ENCODE assay signal across 10 cellular contexts in genomic region chr3:52108302-52109232, GRCh38. TPM values are rescaled to one million over a fixed set of nuclear protein-coding genes. Genes with fewer than 3 reads are reported as not detected.
A peak's percentile ranks its signal among the peaks of the same experiment; 100 is the strongest.
DNase-seq lines count a peak whose midpoint lies in the region; ATAC-seq and TF ChIP-seq lines count a peak whose summit lies in the region.
"Had no signal": no experiment of that assay in that cellular context is flagged by ENCODE, and none has a peak within 500 bp of the region (broad histone marks: within the 10 kb centered on the region; RNA-seq: fewer than 3 reads in every experiment).

No MANE protein-coding gene starts in this region.

- POLR2A ChIA-PET in activated CD8-positive, alpha-beta T cell treated with anti-CD3 and anti-CD28 coated beads, Interleukin-2, amount 10 ng/mL, durations not matched to agents 7 days and 5 days (lab: Charles Lee) = no interaction called here

- peaks cover 34% of the 10 kb centered on the region for H3K36me3 Mint-ChIP-seq in activated CD8-positive, alpha-beta T cell treated with anti-CD3 and anti-CD28 coated beads, Interleukin-2, amount 10 ng/mL, durations not matched to agents 7 days and 5 days (ENCODE audit: low read depth)

- no peak overlapping the region for H3K4me3 Mint-ChIP-seq in activated CD8-positive, alpha-beta T cell treated with anti-CD3 and anti-CD28 coated beads, Interleukin-2, amount 10 ng/mL, durations not matched to agents 7 days and 5 days

- no peak for ATAC-seq in activated CD8-positive, alpha-beta T cell treated with anti-CD3 and anti-CD28 coated beads, Interleukin-2, amount 10 ng/mL, durations not matched to agents 7 days and 5 days
- no peak for ATAC-seq in HG02759 (IDR thresholded peaks at IDR 0.05; ENCODE audit: unreplicated experiment)
- ATAC-seq: HCT116 had no signal

- no peak overlapping the region for H3K4me3 ChIP-seq in fibroblast of villous mesenchyme (ENCODE audit: low read depth, low read length)
- no peak overlapping the region for H3K4me3 ChIP-seq in ascending aorta

- H3K27me3 Mint-ChIP-seq in activated CD8-positive, alpha-beta T cell treated with anti-CD3 and anti-CD28 coated beads, Interleukin-2, amount 10 ng/mL, durations not matched to agents 7 days and 5 days (ENCODE audit: low read depth) = no peaks in the 10 kb centered on the region

- no peaks in the 10 kb centered on the region for H3K9me3 Mint-ChIP-seq in activated CD8-positive, alpha-beta T cell treated with anti-CD3 and anti-CD28 coated beads, Interleukin-2, amount 10 ng/mL, durations not matched to agents 7 days and 5 days (ENCODE audit: insufficient read depth)

- H3K27ac ChIP-seq in ascending aorta = no peak overlapping the region

- H3K9me3 ChIP-seq in ascending aorta = no peaks in the 10 kb centered on the region

- peaks cover 0 to 4% of the 10 kb centered on the region in 2 donors for H3K4me1 ChIP-seq in ascending aorta

- H3K36me3 ChIP-seq in ascending aorta = no peaks in the 10 kb centered on the region

- peak; percentile 27 for DNase-seq in CD1c-positive myeloid dendritic cell (ENCODE audit: extremely low spot score)
- DNase-seq in NOMO-1 (lab: John Stamatoyannopoulos, UW; ENCODE audit: unreplicated experiment in 2 of 2) = peak; percentile 10 to 71
- DNase-seq in fibroblast of villous mesenchyme (ENCODE audit: low read depth) = peak; percentile 68
- DNase-seq in occipital lobe (lab: John Stamatoyannopoulos, UW) = peak; percentile 43
- no peak for DNase-seq in activated CD8-positive, alpha-beta T cell treated with anti-CD3 and anti-CD28 coated beads, Interleukin-2, amount 10 ng/mL, durations not matched to agents 7 days and 5 days
- DNase-seq in ascending aorta (ENCODE audit: low spot score in 2 of 2) = no peak
- no peak for DNase-seq in NCI-H526 (lab: John Stamatoyannopoulos, UW)
- DNase-seq: stimulated activated naive CD4-positive, alpha-beta T cell treated with Interleukin-2 at 50 U/mL for 16 hours had no signal

- TF ChIP-seq CTCF in fibroblast of villous mesenchyme (IDR thresholded peaks at IDR 0.05; ENCODE audit: insufficient read depth, low read depth, low read length) = peak; percentile 59
- TF ChIP-seq CTCF in ascending aorta (IDR thresholded peaks at IDR 0.05) = peak in 1 of 3 experiments; percentile 22

- intact Hi-C loops in ascending aorta (cut with DNase I) = no loop called here

- CTCF ChIA-PET in activated CD8-positive, alpha-beta T cell treated with anti-CD3 and anti-CD28 coated beads, Interleukin-2, amount 10 ng/mL, durations not matched to agents 7 days and 5 days (lab: Charles Lee) = interaction anchor here (1.0 kb wide), 2 partner anchors 35 to 107 kb away, joined by 3 to 4 read pairs; no protein-coding TSS in a partner anchor

- no peak overlapping the region for H3K27ac Mint-ChIP-seq in activated CD8-positive, alpha-beta T cell treated with anti-CD3 and anti-CD28 coated beads, Interleukin-2, amount 10 ng/mL, durations not matched to agents 7 days and 5 days

- peaks cover 6% of the 10 kb centered on the region for H3K4me1 Mint-ChIP-seq in activated CD8-positive, alpha-beta T cell treated with anti-CD3 and anti-CD28 coated beads, Interleukin-2, amount 10 ng/mL, durations not matched to agents 7 days and 5 days (ENCODE audit: low read depth)

- no peaks in the 10 kb centered on the region for H3K27me3 ChIP-seq in ascending aorta

RNA-seq across cellular contexts. Expression of gene POC1A, which starts 45.7 kb away (rescaled TPM):
- 5.6 and 6.1 TPM in 2 replicates for total RNA-seq in fibroblast of villous mesenchyme
- 3.1 TPM for total RNA-seq in occipital lobe
- 10 to 100 TPM; 31.7 to 32.3 TPM for total RNA-seq in activated CD8-positive, alpha-beta T cell treated with anti-CD3 and anti-CD28 coated beads, Interleukin-2, amount 10 ng/mL, durations not matched to agents 7 days and 5 days
- total RNA-seq in ascending aorta = not detected

RNA-seq across cellular contexts. Expression of gene DUSP7, which starts 52.2 kb away (rescaled TPM):
- 20.9 and 21.2 TPM in 2 replicates for total RNA-seq in fibroblast of villous mesenchyme
- total RNA-seq in occipital lobe = 10.8 TPM
- total RNA-seq in activated CD8-positive, alpha-beta T cell treated with anti-CD3 and anti-CD28 coated beads, Interleukin-2, amount 10 ng/mL, durations not matched to agents 7 days and 5 days = 10 to 100 TPM; 37.4 to 39.1 TPM
- 76.5 TPM for total RNA-seq in ascending aorta

Comparison
In these comparisons a context has a peak if more than half of its experiments do, and no peak if none do; other contexts are left out.
1. DNase-seq: peak in CD1c-positive myeloid dendritic cell (single experiment), NOMO-1 (2 of 2), fibroblast of villous mesenchyme (single experiment) and occipital lobe (single experiment); none in activated CD8-positive, alpha-beta T cell treated with anti-CD3 and anti-CD28 coated beads, Interleukin-2, amount 10 ng/mL, durations not matched to agents 7 days and 5 days (single experiment), ascending aorta (0 of 2) and NCI-H526 (0 of 2).